ENCODE assay signal across 8 cellular contexts in genomic region chr14:53217283-53217994, GRCh38.
DNase-seq lines count a peak whose midpoint lies in the region; ATAC-seq, FAIRE-seq and TF ChIP-seq lines count a peak whose summit lies in the region.

No MANE protein-coding gene starts in this region.

- DNase-seq in ELF-1 (ENCODE audit: low read depth, low spot score) (peak; percentile 95), RPMI8226 (peak; percentile 58), globus pallidus (ENCODE audit: low spot score) (peak; percentile 39), pancreas (peak; percentile 71 to 93 (median 81)), tibial nerve (ENCODE audit: low spot score in 2 of 2) (peak; percentile 40 to 50)
- peak; percentile 58 for DNase-seq in activated effector memory CD4-positive, alpha-beta T cell treated with Interleukin-2 at 50 U/mL for 16 hours

- H3K36me3 ChIP-seq in pancreas: no peaks in the 10 kb centered on the region
- H3K36me3 ChIP-seq in tibial nerve: no peaks in the 10 kb centered on the region

- peaks cover 0 to 6% (median 4%) of the 10 kb centered on the region in 3 donors for H3K4me1 ChIP-seq in pancreas
- H3K4me1 ChIP-seq in tibial nerve: peaks cover 0 to 17% (median 3%) of the 10 kb centered on the region in 4 donors

- ATAC-seq in GM21717 (IDR thresholded peaks at IDR 0.05; ENCODE audit: unreplicated experiment): peak; percentile 99
- ATAC-seq in pancreas: peak; percentile 99

- intact Hi-C loops in pancreas (cut with DNase I): no loop called here

- H3K9me3 ChIP-seq in pancreas (no peaks in the 10 kb centered on the region), tibial nerve (no peaks in the 10 kb centered on the region)

- TF ChIP-seq POLR2A in tibial nerve (IDR thresholded peaks at IDR 0.05): peak in 1 of 2 donors; percentile 24

- no peak for TF ChIP-seq RAD21 in Ishikawa (IDR thresholded peaks at IDR 0.05; ENCODE audit: low read depth)

- H3K4me3 ChIP-seq in pancreas (peak overlapping the region; percentile 49 to 80 (median 58)), tibial nerve (peak overlapping the region; percentile 28 to 62 (median 56))

- H3K27ac ChIP-seq in pancreas (peak overlapping the region in 2 of 4 donors; percentile 14 to 46), tibial nerve (peak overlapping the region in 3 of 4 donors; percentile 24 to 71 (median 32))

- WGBS in pancreas, 2 donors: 0% methylated on average over 33 to 39 of the region's 39 CpGs
- WGBS in tibial nerve, 2 donors: 0% methylated on average over 1 to 18 of the region's 39 CpGs

- TF ChIP-seq EP300 in Ishikawa (IDR thresholded peaks at IDR 0.05; ENCODE audit: borderline replicate concordance) (no peak), tibial nerve (IDR thresholded peaks at IDR 0.05) (no peak)

- TF ChIP-seq CTCF in pancreas (IDR thresholded peaks at IDR 0.05): peak; percentile 32 to 67 (median 64)
- TF ChIP-seq CTCF in tibial nerve (IDR thresholded peaks at IDR 0.05): peak; percentile 43 to 92 (median 58)

- FAIRE-seq in pancreas (lab: Jason Lieb, UNC): no peak

- H3K27me3 ChIP-seq in pancreas: no peaks in the 10 kb centered on the region
- H3K27me3 ChIP-seq in tibial nerve: no peaks in the 10 kb centered on the region

TF ChIP-seq in Ishikawa, 13 proteins besides CTCF, POLR2A, EP300 and RAD21:
- TF ChIP-seq TAF1 (IDR thresholded peaks at IDR 0.05; ENCODE audit: low read depth) (peak; percentile 55; the same call in 1 of the 2 replicates), TEAD4 (IDR thresholded peaks at IDR 0.05) (no peak), REST (IDR thresholded peaks at IDR 0.05; ENCODE audit: low read depth) (no peak), CEBPB (IDR thresholded peaks at IDR 0.05) (no peak), NFIC (IDR thresholded peaks at IDR 0.05) (no peak), YY1 (IDR thresholded peaks at IDR 0.05; ENCODE audit: low read depth) (no peak), ZBTB7A (IDR thresholded peaks at IDR 0.05; ENCODE audit: low read depth) (peak; percentile 44; the same call in 1 of the 2 replicates), EGR1 (IDR thresholded peaks at IDR 0.05) (peak; percentile 62), TCF12 (IDR thresholded peaks at IDR 0.05; ENCODE audit: low read depth) (no peak), MAX (IDR thresholded peaks at IDR 0.05) (0 out of 2 replicates have a peak, but pooled peaks have one; percentile 22), USF1 (IDR thresholded peaks at IDR 0.05) (no peak), FOXM1 (IDR thresholded peaks at IDR 0.05; ENCODE audit: borderline replicate concordance, low read depth) (no peak), CREB1 (IDR thresholded peaks at IDR 0.05; ENCODE audit: low read depth) (no peak)

Comparison
In these comparisons a context has a peak if more than half of its experiments do, and no peak if none do; other contexts are left out.
1. DNase-seq: peak in every context shown above with its lines; median percentile 95 in ELF-1; 81 in pancreas; 58 in RPMI8226; 58 in activated effector memory CD4-positive, alpha-beta T cell treated with Interleukin-2 at 50 U/mL for 16 hours; 45 in tibial nerve; 39 in globus pallidus.